2 cellular contexts compared by ENCODE assay signal in the genomic region with DNA sequence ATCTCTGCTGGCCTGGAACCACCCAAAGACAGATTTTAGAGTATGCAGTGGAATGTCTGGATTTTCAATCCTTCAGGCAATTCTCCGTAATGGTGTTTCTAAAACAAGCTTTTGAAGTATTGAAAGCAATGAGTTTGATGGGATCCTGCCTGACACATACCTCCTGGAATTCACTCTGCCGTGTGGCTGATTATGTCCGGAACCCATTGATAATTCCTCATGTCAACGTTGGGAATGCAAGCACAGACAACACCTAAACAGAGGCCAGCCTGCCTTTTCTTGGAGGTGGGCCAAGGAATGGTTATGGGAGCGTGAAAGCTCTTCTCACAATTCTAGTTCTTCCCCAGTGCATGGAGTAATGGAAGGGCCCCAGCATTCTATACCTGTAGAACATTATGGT.
TF ChIP-seq lines count a peak whose summit lies in the region.

No MANE protein-coding gene starts in this region.

TF ChIP-seq in IMR-90, 13 proteins besides CTCF, POLR2A, EP300 and RAD21 (continued from another document):
- TF ChIP-seq ELK1 (IDR thresholded peaks at IDR 0.05; ENCODE audit: borderline replicate concordance, low read depth, low read length), result no peak
- TF ChIP-seq, protein P1, sequence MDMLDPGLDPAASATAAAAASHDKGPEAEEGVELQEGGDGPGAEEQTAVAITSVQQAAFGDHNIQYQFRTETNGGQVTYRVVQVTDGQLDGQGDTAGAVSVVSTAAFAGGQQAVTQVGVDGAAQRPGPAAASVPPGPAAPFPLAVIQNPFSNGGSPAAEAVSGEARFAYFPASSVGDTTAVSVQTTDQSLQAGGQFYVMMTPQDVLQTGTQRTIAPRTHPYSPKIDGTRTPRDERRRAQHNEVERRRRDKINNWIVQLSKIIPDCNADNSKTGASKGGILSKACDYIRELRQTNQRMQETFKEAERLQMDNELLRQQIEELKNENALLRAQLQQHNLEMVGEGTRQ (IDR thresholded peaks at IDR 0.05; ENCODE audit: low read depth, low read length), result no peak
- TF ChIP-seq BHLHE40 (IDR thresholded peaks at IDR 0.05; ENCODE audit: low read depth, low read length), result peak; percentile 2; the same call in 1 of the 2 replicates
TF ChIP-seq in IMR-90: peak in this region for 1.

TF ChIP-seq in K562, 482 proteins besides CTCF, POLR2A, EP300 and RAD21 (continued from another document):
- TF ChIP-seq, protein P2, sequence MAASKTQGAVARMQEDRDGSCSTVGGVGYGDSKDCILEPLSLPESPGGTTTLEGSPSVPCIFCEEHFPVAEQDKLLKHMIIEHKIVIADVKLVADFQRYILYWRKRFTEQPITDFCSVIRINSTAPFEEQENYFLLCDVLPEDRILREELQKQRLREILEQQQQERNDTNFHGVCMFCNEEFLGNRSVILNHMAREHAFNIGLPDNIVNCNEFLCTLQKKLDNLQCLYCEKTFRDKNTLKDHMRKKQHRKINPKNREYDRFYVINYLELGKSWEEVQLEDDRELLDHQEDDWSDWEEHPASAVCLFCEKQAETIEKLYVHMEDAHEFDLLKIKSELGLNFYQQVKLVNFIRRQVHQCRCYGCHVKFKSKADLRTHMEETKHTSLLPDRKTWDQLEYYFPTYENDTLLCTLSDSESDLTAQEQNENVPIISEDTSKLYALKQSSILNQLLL (CRISPR knock-in tag; IDR thresholded peaks at IDR 0.05; ENCODE audit: borderline replicate concordance), result no peak
- TF ChIP-seq, protein P3, sequence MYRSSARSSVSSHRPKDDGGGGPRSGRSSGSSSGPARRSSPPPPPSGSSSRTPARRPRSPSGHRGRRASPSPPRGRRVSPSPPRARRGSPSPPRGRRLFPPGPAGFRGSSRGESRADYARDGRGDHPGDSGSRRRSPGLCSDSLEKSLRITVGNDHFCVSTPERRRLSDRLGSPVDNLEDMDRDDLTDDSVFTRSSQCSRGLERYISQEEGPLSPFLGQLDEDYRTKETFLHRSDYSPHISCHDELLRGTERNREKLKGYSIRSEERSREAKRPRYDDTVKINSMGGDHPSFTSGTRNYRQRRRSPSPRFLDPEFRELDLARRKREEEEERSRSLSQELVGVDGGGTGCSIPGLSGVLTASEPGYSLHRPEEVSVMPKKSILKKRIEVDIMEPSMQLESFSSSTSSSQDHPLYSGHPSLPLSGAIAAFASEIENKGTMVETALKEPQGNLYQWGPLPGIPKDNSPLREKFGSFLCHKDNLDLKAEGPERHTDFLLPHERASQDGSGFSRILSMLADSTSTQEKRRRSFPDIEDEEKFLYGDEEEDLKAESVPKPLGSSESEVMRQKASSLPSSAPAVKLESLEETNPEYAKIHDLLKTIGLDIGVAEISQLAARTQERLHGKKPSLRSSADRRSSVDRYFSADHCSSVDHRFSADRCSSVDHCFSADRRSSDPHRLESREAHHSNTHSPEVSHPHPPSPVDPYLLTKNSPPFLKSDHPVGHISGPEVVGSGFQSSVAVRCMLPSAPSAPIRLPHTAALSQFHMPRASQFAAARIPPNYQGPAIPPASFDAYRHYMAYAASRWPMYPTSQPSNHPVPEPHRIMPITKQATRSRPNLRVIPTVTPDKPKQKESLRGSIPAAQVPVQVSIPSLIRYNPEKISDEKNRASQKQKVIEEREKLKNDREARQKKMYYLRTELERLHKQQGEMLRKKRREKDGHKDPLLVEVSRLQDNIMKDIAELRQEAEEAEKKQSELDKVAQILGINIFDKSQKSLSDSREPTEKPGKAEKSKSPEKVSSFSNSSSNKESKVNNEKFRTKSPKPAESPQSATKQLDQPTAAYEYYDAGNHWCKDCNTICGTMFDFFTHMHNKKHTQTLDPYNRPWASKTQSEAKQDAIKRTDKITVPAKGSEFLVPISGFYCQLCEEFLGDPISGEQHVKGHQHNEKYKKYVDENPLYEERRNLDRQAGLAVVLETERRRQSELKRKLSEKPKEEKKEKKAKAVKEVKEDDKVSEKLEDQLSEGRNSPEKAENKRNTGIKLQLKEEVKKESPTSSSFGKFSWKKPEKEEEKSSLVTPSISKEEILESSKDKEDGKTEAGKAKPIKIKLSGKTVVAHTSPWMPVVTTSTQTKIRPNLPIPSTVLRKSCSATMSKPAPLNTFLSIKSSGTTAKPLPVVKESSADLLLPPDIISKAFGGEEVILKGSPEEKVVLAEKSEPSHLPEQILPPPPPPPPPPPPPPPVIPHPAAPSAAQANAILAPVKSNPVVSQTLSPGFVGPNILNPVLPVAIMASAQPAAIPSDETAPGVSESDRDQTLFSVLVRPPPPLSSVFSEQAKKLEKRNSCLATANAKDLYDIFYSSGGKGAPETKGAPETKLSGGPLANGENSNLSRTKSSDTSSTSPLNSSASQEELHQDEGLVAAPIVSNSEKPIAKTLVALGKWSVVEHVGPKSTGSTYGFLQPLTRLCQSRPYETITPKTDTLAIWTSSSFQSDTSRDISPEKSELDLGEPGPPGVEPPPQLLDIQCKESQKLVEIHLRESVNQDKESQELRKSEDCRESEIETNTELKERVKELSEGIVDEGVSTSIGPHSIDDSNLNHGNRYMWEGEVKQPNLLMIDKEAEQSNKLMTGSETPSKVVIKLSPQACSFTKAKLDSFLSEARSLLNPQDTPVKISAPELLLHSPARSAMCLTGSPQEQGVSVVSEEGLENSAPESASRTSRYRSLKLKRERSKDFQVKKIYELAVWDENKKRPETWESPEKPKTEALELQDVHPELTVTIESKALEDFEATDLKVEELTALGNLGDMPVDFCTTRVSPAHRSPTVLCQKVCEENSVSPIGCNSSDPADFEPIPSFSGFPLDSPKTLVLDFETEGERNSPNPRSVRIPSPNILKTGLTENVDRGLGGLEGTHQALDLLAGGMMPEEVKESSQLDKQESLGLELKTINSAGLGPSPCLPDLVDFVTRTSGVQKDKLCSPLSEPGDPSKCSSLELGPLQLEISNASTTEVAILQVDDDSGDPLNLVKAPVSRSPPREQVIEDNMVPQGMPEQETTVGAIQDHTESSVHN (IDR thresholded peaks at IDR 0.05; ENCODE audit: borderline replicate concordance in 1 of 2, low read depth in 1 of 2), result no peak
